In genomic region chr1:16895602-16896315, GRCh38 we compare ENCODE assay signal across 1 cellular context.
A peak's percentile ranks its signal among the peaks of the same experiment; 100 is the strongest.
TF ChIP-seq lines count a peak whose summit lies in the region.
"Not testable (repeated sequence)": the region's sequence is repeated elsewhere in the genome, so short reads cannot be mapped to it uniquely, and the experiment has no call there.

RNU1-2 (plus strand) TSS chr1:16895980.

TF ChIP-seq in K562, 482 proteins besides CTCF, POLR2A, EP300 and RAD21 (continued from another document and continues in another):
- TF ChIP-seq PHF8 (IDR thresholded peaks at IDR 0.05; ENCODE audit: borderline replicate concordance, low read length): peak; percentile 41; the same call in 1 of the 2 replicates
- peak; percentile 91 for TF ChIP-seq LCOR (CRISPR knock-in tag; IDR thresholded peaks at IDR 0.05)
- peak; percentile 18 to 94; a peak in 2 of 4 replicates for TF ChIP-seq TEAD1 (CRISPR knock-in tag; IDR thresholded peaks at IDR 0.05)
- 0 out of 2 replicates have a peak, but pooled peaks have one; percentile 23 for TF ChIP-seq NR1H2 (CRISPR knock-in tag; IDR thresholded peaks at IDR 0.05)
- TF ChIP-seq ZNF354B (CRISPR knock-in tag; IDR thresholded peaks at IDR 0.05): peak; percentile 69
- peak; percentile 44; the same call in 1 of the 2 replicates for TF ChIP-seq NR4A1 (CRISPR knock-in tag; IDR thresholded peaks at IDR 0.05)
- not testable (repeated sequence) for TF ChIP-seq NR4A1 (tag; IDR thresholded peaks at IDR 0.05)
- TF ChIP-seq ZNF41 (CRISPR knock-in tag; conservative IDR thresholded peaks at IDR 0.05): peak; percentile 90
- TF ChIP-seq NR2C2 (CRISPR knock-in tag; IDR thresholded peaks at IDR 0.05): peak; percentile 30
- peak; percentile 64; the same call in 1 of the 2 replicates for TF ChIP-seq NR2C2 (tag; IDR thresholded peaks at IDR 0.05)
- peak; percentile 73; the same call in 1 of the 2 replicates for TF ChIP-seq LARP7 (IDR thresholded peaks at IDR 0.05)
- TF ChIP-seq PKNOX1 (IDR thresholded peaks at IDR 0.05): peak; percentile 94
- TF ChIP-seq GABPA (tag; conservative IDR thresholded peaks at IDR 0.05; ENCODE audit: low read depth): peak; percentile 90
- TF ChIP-seq THAP12 (CRISPR knock-in tag; IDR thresholded peaks at IDR 0.05): peak; percentile 98
- peak; percentile 33; the same call in 1 of the 2 replicates for TF ChIP-seq ZBTB7A (IDR thresholded peaks at IDR 0.05; ENCODE audit: borderline replicate concordance, control insufficient read depth, low read depth, low read length)
- TF ChIP-seq TARDBP (IDR thresholded peaks at IDR 0.05): peak; percentile 37; the same call in 1 of the 2 replicates
- peak; percentile 85; the same call in 1 of the 2 replicates for TF ChIP-seq MED1 (CRISPR knock-in tag; IDR thresholded peaks at IDR 0.05; ENCODE audit: borderline replicate concordance)
- TF ChIP-seq, protein P1, sequence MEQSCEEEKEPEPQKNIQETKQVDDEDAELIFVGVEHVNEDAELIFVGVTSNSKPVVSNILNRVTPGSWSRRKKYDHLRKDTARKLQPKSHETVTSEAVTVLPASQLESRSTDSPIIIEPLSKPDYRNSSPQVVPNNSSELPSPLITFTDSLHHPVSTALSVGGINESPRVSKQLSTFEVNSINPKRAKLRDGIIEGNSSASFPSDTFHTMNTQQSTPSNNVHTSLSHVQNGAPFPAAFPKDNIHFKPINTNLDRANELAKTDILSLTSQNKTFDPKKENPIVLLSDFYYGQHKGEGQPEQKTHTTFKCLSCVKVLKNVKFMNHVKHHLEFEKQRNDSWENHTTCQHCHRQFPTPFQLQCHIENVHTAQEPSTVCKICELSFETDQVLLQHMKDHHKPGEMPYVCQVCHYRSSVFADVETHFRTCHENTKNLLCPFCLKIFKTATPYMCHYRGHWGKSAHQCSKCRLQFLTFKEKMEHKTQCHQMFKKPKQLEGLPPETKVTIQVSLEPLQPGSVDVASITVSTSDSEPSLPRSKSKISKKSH (CRISPR knock-in tag; IDR thresholded peaks at IDR 0.05): peak; percentile 80; the same call in 1 of the 2 replicates
- peak; percentile 100 for TF ChIP-seq OTX1 (CRISPR knock-in tag; IDR thresholded peaks at IDR 0.05)
- TF ChIP-seq ZNF764 (CRISPR knock-in tag; IDR thresholded peaks at IDR 0.05; ENCODE audit: low read depth): peak; percentile 89
- TF ChIP-seq BCOR (IDR thresholded peaks at IDR 0.05): peak; percentile 46; the same call in 1 of the 2 replicates
- TF ChIP-seq KDM4B (IDR thresholded peaks at IDR 0.05; ENCODE audit: borderline replicate concordance in 2 of 2, low read depth in 1 of 2): peak in 1 of 2 experiments; percentile 99; a peak in 2 of 4 replicates
- TF ChIP-seq ZBTB17 (CRISPR knock-in tag; IDR thresholded peaks at IDR 0.05): peak; percentile 87; the same call in 1 of the 2 replicates
- TF ChIP-seq GTF2A2 (tag; IDR thresholded peaks at IDR 0.05): peak; percentile 43; the same call in 1 of the 2 replicates
- TF ChIP-seq ATF7 (IDR thresholded peaks at IDR 0.05): peak; percentile 87; the same call in 1 of the 2 replicates
- TF ChIP-seq EGR1 (conservative IDR thresholded peaks at IDR 0.05): 0 out of 2 replicates have a peak, but pooled peaks have one; percentile 14
- 0 out of 2 replicates have a peak, but pooled peaks have one; percentile 18 for TF ChIP-seq CBFB (CRISPR knock-in tag; IDR thresholded peaks at IDR 0.05)
- TF ChIP-seq PHF21A (IDR thresholded peaks at IDR 0.05; ENCODE audit: borderline replicate concordance, low read depth): peak; percentile 52; the same call in 1 of the 2 replicates
- peak; percentile 89 for TF ChIP-seq GABPB1 (CRISPR knock-in tag; IDR thresholded peaks at IDR 0.05)
- TF ChIP-seq ZNF23 (CRISPR knock-in tag; IDR thresholded peaks at IDR 0.05): peak; percentile 28; the same call in 1 of the 2 replicates
- TF ChIP-seq CHD2 (IDR thresholded peaks at IDR 0.05; ENCODE audit: low read depth, low read length): peak; percentile 56; the same call in 1 of the 2 replicates
- peak; percentile 46; the same call in 1 of the 2 replicates for TF ChIP-seq DMBX1 (CRISPR knock-in tag; IDR thresholded peaks at IDR 0.05; ENCODE audit: borderline replicate concordance)
- TF ChIP-seq MEF2A (IDR thresholded peaks at IDR 0.05; ENCODE audit: control insufficient read depth, low read depth, low read length): peak; percentile 82
- peak in 1 of 2 experiments; percentile 12 for TF ChIP-seq E2F6 (IDR thresholded peaks at IDR 0.05; ENCODE audit: borderline replicate concordance in 1 of 2, extremely low read depth in 1 of 2, insufficient read depth in 1 of 2, insufficient read length in 1 of 2, low read depth in 1 of 2, low read length in 1 of 2, poor library complexity in 1 of 2, severe bottlenecking in 1 of 2)
- TF ChIP-seq, protein P2, sequence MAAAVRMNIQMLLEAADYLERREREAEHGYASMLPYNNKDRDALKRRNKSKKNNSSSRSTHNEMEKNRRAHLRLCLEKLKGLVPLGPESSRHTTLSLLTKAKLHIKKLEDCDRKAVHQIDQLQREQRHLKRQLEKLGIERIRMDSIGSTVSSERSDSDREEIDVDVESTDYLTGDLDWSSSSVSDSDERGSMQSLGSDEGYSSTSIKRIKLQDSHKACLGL (CRISPR knock-in tag; IDR thresholded peaks at IDR 0.05; ENCODE audit: borderline replicate concordance, poor library complexity, severe bottlenecking): peak; percentile 25
- peak; percentile 44; the same call in 1 of the 2 replicates for TF ChIP-seq EP400 (IDR thresholded peaks at IDR 0.05)
- peak; percentile 95 for TF ChIP-seq TAF9B (IDR thresholded peaks at IDR 0.05; ENCODE audit: partially characterized antibody)
- TF ChIP-seq, protein P3, sequence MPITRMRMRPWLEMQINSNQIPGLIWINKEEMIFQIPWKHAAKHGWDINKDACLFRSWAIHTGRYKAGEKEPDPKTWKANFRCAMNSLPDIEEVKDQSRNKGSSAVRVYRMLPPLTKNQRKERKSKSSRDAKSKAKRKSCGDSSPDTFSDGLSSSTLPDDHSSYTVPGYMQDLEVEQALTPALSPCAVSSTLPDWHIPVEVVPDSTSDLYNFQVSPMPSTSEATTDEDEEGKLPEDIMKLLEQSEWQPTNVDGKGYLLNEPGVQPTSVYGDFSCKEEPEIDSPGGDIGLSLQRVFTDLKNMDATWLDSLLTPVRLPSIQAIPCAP (CRISPR knock-in tag; IDR thresholded peaks at IDR 0.05; ENCODE audit: borderline replicate concordance): 0 out of 2 replicates have a peak, but pooled peaks have one; percentile 40
- peak; percentile 80; the same call in 1 of the 2 replicates for TF ChIP-seq ZNF395 (CRISPR knock-in tag; IDR thresholded peaks at IDR 0.05)
- TF ChIP-seq NELFE (IDR thresholded peaks at IDR 0.05; ENCODE audit: insufficient read depth, insufficient read length): peak; percentile 18
- TF ChIP-seq ZNF644 (tag; IDR thresholded peaks at IDR 0.05; ENCODE audit: low read depth): peak; percentile 56; the same call in 1 of the 2 replicates
- peak; percentile 80; the same call in 1 of the 2 replicates for TF ChIP-seq HLTF (IDR thresholded peaks at IDR 0.05)
- peak; percentile 94; the same call in 1 of the 2 replicates for TF ChIP-seq CAMTA2 (CRISPR knock-in tag; conservative IDR thresholded peaks at IDR 0.05)
- TF ChIP-seq FUS (optimal IDR thresholded peaks at IDR 0.05; ENCODE audit: low read depth, low read length): peak; percentile 51
- TF ChIP-seq ZNF79 (CRISPR knock-in tag; IDR thresholded peaks at IDR 0.05; ENCODE audit: low read depth): peak; percentile 61; the same call in 1 of the 2 replicates
- TF ChIP-seq POLR2H (tag; IDR thresholded peaks at IDR 0.05; ENCODE audit: low read depth): peak; percentile 99
- TF ChIP-seq ARID1B (IDR thresholded peaks at IDR 0.05): peak; percentile 48
- peak; percentile 41; the same call in 1 of the 2 replicates for TF ChIP-seq MAFG (tag; conservative IDR thresholded peaks at IDR 0.05)
- TF ChIP-seq ZNF143 (CRISPR knock-in tag; IDR thresholded peaks at IDR 0.05): peak; percentile 85
- TF ChIP-seq ZNF174 (CRISPR knock-in tag; IDR thresholded peaks at IDR 0.05): peak; percentile 87; the same call in 1 of the 2 replicates
- peak; percentile 25; the same call in 1 of the 2 replicates for TF ChIP-seq TFE3 (CRISPR knock-in tag; IDR thresholded peaks at IDR 0.05)
- TF ChIP-seq MEF2D (tag; conservative IDR thresholded peaks at IDR 0.05; ENCODE audit: low read depth): peak; percentile 73
- TF ChIP-seq DPF2 (IDR thresholded peaks at IDR 0.05): peak; percentile 59; the same call in 1 of the 2 replicates
- peak; percentile 99 for TF ChIP-seq PML (IDR thresholded peaks at IDR 0.05; ENCODE audit: low read length)
- peak; percentile 78 for TF ChIP-seq CREB1 (IDR thresholded peaks at IDR 0.05)
- peak; percentile 87 for TF ChIP-seq CREB1 (CRISPR knock-in tag; IDR thresholded peaks at IDR 0.05)
- peak in 1 of 2 experiments; percentile 97; a peak in 2 of 4 replicates for TF ChIP-seq ZMIZ1 (IDR thresholded peaks at IDR 0.05; ENCODE audit: low read depth in 2 of 2, low read length in 2 of 2)
- TF ChIP-seq ZNF830 (CRISPR knock-in tag; IDR thresholded peaks at IDR 0.05): peak; percentile 82; the same call in 1 of the 2 replicates
- peak; percentile 83 to 86 for TF ChIP-seq ARNT (IDR thresholded peaks at IDR 0.05)
- TF ChIP-seq HEY1 (CRISPR knock-in tag; IDR thresholded peaks at IDR 0.05; ENCODE audit: borderline replicate concordance): peak; percentile 98
- TF ChIP-seq ARHGAP35 (IDR thresholded peaks at IDR 0.05; ENCODE audit: partially characterized antibody): peak; percentile 99
